Comparison of ENCODE assay signal across 12 cellular contexts in genomic region chr14:36254020-36254614, GRCh38.
DNase-seq lines count a peak whose midpoint lies in the region; ATAC-seq and TF ChIP-seq lines count a peak whose summit lies in the region.
"Had no signal": no experiment of that assay in that cellular context is flagged by ENCODE, and none has a peak within 500 bp of the region (broad histone marks: within the 10 kb centered on the region; RNA-seq: fewer than 3 reads in every experiment).

No MANE protein-coding gene starts in this region.

- H3K4me3 ChIP-seq in AG09309 (ENCODE audit: control insufficient read depth, low read depth, low read length) (no peak overlapping the region), choroid plexus epithelial cell (ENCODE audit: low read depth, low read length) (no peak overlapping the region), left lung (no peak overlapping the region), gastrocnemius medialis (no peak overlapping the region), gastroesophageal sphincter (no peak overlapping the region)
- H3K4me3 ChIP-seq: prostate gland had no signal

- H3K36me3 ChIP-seq in left lung = no peaks in the 10 kb centered on the region
- no peaks in the 10 kb centered on the region for H3K36me3 ChIP-seq in gastrocnemius medialis
- no peaks in the 10 kb centered on the region for H3K36me3 ChIP-seq in gastroesophageal sphincter
- H3K36me3 ChIP-seq: prostate gland had no signal

- in situ Hi-C loops in gastrocnemius medialis (cut with MboI; ENCODE audit: low sequenced_read_pairs in 4 of 4) = no loop called here

- H3K27ac ChIP-seq in left lung = peak overlapping the region; percentile 31 to 79
- no peak overlapping the region for H3K27ac ChIP-seq in gastrocnemius medialis
- H3K27ac ChIP-seq in gastroesophageal sphincter = no peak overlapping the region
- H3K27ac ChIP-seq: prostate gland had no signal

- TF ChIP-seq POLR2A in gastrocnemius medialis (IDR thresholded peaks at IDR 0.05) (no peak), gastroesophageal sphincter (IDR thresholded peaks at IDR 0.05) (no peak)

- peaks cover 8% of the 10 kb centered on the region for H3K9me3 Mint-ChIP-seq in activated T-cell treated with anti-CD3 and anti-CD28 coated beads, Interleukin-2, amount 50 U/mL, for 4 hours

- H3K27me3 Mint-ChIP-seq in activated T-cell treated with anti-CD3 and anti-CD28 coated beads, Interleukin-2, amount 50 U/mL, for 4 hours (ENCODE audit: low read depth) = peaks cover 2% of the 10 kb centered on the region

- 59 to 68% methylated on average over 7 to 8 of the region's 8 CpGs for WGBS in gastroesophageal sphincter (ENCODE audit: low coverage in 1 of 2), 2 donors

- no peak overlapping the region for H3K4me3 Mint-ChIP-seq in activated T-cell treated with anti-CD3 and anti-CD28 coated beads, Interleukin-2, amount 50 U/mL, for 4 hours

- no peak for TF ChIP-seq EP300 in gastroesophageal sphincter (IDR thresholded peaks at IDR 0.05)

- no peaks in the 10 kb centered on the region for H3K4me1 Mint-ChIP-seq in activated T-cell treated with anti-CD3 and anti-CD28 coated beads, Interleukin-2, amount 50 U/mL, for 4 hours (ENCODE audit: low read depth)

- TF ChIP-seq CTCF in AG09309 (IDR thresholded peaks at IDR 0.05; ENCODE audit: control insufficient read depth, insufficient read depth, low read depth, low read length, missing control alignments) (peak; percentile 28), choroid plexus epithelial cell (conservative IDR thresholded peaks at IDR 0.05; ENCODE audit: low read depth, low read length) (peak; percentile 38), left lung (IDR thresholded peaks at IDR 0.05) (no peak), gastrocnemius medialis (IDR thresholded peaks at IDR 0.05 in 4 of 5, conservative IDR thresholded peaks at IDR 0.05 in 1 of 5) (no peak), gastroesophageal sphincter (IDR thresholded peaks at IDR 0.05) (no peak)

- ATAC-seq in left lung (peak; percentile 14), gastrocnemius medialis (no peak), gastroesophageal sphincter (no peak), GM18517 (IDR thresholded peaks at IDR 0.05; ENCODE audit: unreplicated experiment) (no peak)
- ATAC-seq in activated T-cell treated with anti-CD3 and anti-CD28 coated beads, Interleukin-2, amount 50 U/mL, for 4 hours = no peak

- no peaks in the 10 kb centered on the region for H3K36me3 Mint-ChIP-seq in activated T-cell treated with anti-CD3 and anti-CD28 coated beads, Interleukin-2, amount 50 U/mL, for 4 hours (ENCODE audit: insufficient read depth)

- no peaks in the 10 kb centered on the region for H3K9me3 ChIP-seq in left lung
- H3K9me3 ChIP-seq in gastrocnemius medialis = no peaks in the 10 kb centered on the region
- peaks cover 0 to 7% (median 0%) of the 10 kb centered on the region in 3 donors for H3K9me3 ChIP-seq in gastroesophageal sphincter
- H3K9me3 ChIP-seq: prostate gland had no signal

- intact Hi-C loops in left lung (cut with DNase I) (no loop called here), gastrocnemius medialis (cut with DNase I; ENCODE audit: low total_unique reads) (no loop called here)

- H3K27me3 ChIP-seq in left lung (no peaks in the 10 kb centered on the region), gastrocnemius medialis (no peaks in the 10 kb centered on the region), gastroesophageal sphincter (no peaks in the 10 kb centered on the region)

- DNase-seq in AG09309 (ENCODE audit: low read depth) (no peak), LHCN-M2 (ENCODE audit: low read depth) (peak; percentile 15), choroid plexus epithelial cell (ENCODE audit: low read depth) (peak; percentile 26), left lung (no peak), gastrocnemius medialis (no peak)
- no peak for DNase-seq in activated T-cell treated with anti-CD3 and anti-CD28 coated beads, Interleukin-2, amount 50 U/mL, for 4 hours
- DNase-seq: C1 segment of cervical spinal cord, caudate nucleus, NCI-H1930 had no signal

- H3K4me1 ChIP-seq in left lung (peaks cover 0 to 8% of the 10 kb centered on the region in 2 donors), gastrocnemius medialis (no peaks in the 10 kb centered on the region), gastroesophageal sphincter (no peaks in the 10 kb centered on the region)
- H3K4me1 ChIP-seq: prostate gland had no signal

Comparison
In these comparisons a context has a peak if more than half of its experiments do, and no peak if none do; other contexts are left out.
1. DNase-seq: peak in LHCN-M2 (single experiment) and choroid plexus epithelial cell (single experiment); none in AG09309 (single experiment), left lung (0 of 2), gastrocnemius medialis (0 of 2) and activated T-cell treated with anti-CD3 and anti-CD28 coated beads, Interleukin-2, amount 50 U/mL, for 4 hours (single experiment).
2. CTCF ChIP-seq: peak in AG09309 (single experiment) and choroid plexus epithelial cell (single experiment); none in left lung (0 of 2), gastrocnemius medialis (0 of 5) and gastroesophageal sphincter (0 of 4).
3. H3K27ac ChIP-seq: peak in left lung (2 of 2); none in gastrocnemius medialis (0 of 4) and gastroesophageal sphincter (0 of 4).